In the genomic region with DNA sequence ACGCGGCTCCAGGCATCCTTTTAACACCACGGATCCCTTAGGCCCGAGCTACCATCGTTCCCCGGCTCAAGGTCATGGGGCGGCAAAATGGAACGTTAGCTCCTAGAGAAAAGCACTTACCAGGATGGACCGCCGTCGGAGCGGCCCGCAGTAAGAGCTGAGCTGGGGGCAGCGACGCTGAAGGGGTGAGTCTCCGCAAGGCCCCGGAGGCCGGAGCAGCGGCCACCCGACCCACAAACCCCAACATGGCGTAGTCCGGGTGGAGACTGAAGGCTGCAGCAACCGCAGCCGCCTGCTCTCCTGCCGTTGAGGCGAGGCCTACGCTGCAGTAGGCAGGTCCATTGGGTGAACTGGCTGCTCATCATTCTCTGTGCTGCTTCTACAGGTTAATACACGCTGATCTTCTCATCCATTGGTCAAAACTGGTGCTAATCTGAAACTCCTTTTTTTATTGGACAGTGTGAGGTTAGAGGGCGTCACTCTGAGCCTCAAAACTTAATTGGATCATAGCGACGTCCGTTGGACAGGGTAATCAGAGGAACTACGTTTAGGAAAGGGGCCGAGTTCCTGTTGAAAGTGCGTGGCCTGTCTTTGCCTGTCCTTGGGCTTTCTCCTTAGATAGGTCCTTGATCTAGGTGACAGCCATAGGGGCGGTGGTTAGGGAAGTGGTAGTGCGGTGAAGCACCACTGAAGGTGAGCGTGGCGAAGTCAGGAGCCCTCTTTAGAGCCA, we compare ENCODE assay signal across 8 cellular contexts. TPM values are rescaled to one million over a fixed set of nuclear protein-coding genes. Genes with fewer than 3 reads are reported as not detected.
DNase-seq lines count a peak whose midpoint lies in the region; ATAC-seq, FAIRE-seq and TF ChIP-seq lines count a peak whose summit lies in the region.

A gene (minus strand): TSS at position 268 of the 730 bp plus-strand sequence. CDS start 21 bp downstream, at position 247.

- H3K4me2 ChIP-seq in Loucy (ENCODE audit: low read depth, low read length, poor library complexity, severe bottlenecking): peak within 1 kb of the TSS; percentile 99

- no peak for TF ChIP-seq CTCF in Loucy (conservative IDR thresholded peaks at IDR 0.05; ENCODE audit: low read length)
- no peak for TF ChIP-seq CTCF in natural killer cell (IDR thresholded peaks at IDR 0.05)

- ATAC-seq in natural killer cell: peak; percentile 96 to 99 (median 96)

- peak within 1 kb of the TSS; percentile 92 to 97 for H3K27ac Mint-ChIP-seq in natural killer cell

- H3K79me2 ChIP-seq in Loucy (ENCODE audit: insufficient read depth, low read length): peaks cover 45% of the 10 kb centered on the region

- peaks cover 27 to 28% of the 10 kb centered on the region in 2 donors for H3K4me1 Mint-ChIP-seq in natural killer cell

- peak within 1 kb of the TSS; percentile 97 for H3K9ac ChIP-seq in Loucy (ENCODE audit: low read depth, low read length, poor library complexity, severe bottlenecking)

- intact Hi-C loops in natural killer cell (cut with micrococcal nuclease): loop anchor here (1.0 kb wide), 4 partner anchors 10 to 106 kb away; a partner anchor contains a TSS

- H2AFZ ChIP-seq in Loucy (ENCODE audit: low read length): peak within 1 kb of the TSS; percentile 54; the same call in 1 of the 2 replicates

- H3K36me3 ChIP-seq in Loucy (ENCODE audit: insufficient read depth, low read length): peaks cover 21% of the 10 kb centered on the region; the same call in 1 of the 2 replicates

- H3K27me3 ChIP-seq in Loucy (ENCODE audit: insufficient read depth, low read length, poor library complexity, severe bottlenecking): peaks cover 5% of the 10 kb centered on the region

- peak within 1 kb of the TSS; percentile 96 for H3K4me3 Mint-ChIP-seq in natural killer cell

- peak; percentile 98 for TF ChIP-seq POLR2A in H54 (IDR thresholded peaks at IDR 0.05; ENCODE audit: low read depth, low read length)
- peak; percentile 98 for TF ChIP-seq POLR2A in Raji (IDR thresholded peaks at IDR 0.05; ENCODE audit: insufficient read depth, low read depth, low read length)

- H3F3A ChIP-seq in Loucy (ENCODE audit: low read depth): no peaks in the 10 kb centered on the region

- H3K27me3 Mint-ChIP-seq in natural killer cell (ENCODE audit: low read depth in 2 of 2): no peaks in the 10 kb centered on the region

- H4K20me1 ChIP-seq in Loucy (ENCODE audit: insufficient read depth, low read length, poor library complexity, severe bottlenecking): peaks cover 48% of the 10 kb centered on the region

- peak; percentile 95 for FAIRE-seq in H54 (lab: Jason Lieb, UNC)

- no peaks in the 10 kb centered on the region for H3K9me2 ChIP-seq in Loucy (replicated peaks; ENCODE audit: low read depth, low read length)

- DNase-seq in EL (peak; percentile 100), H54 (ENCODE audit: insufficient read length, low spot score) (peak; percentile 95), fibroblast of peridontal ligament (ENCODE audit: extremely low read depth) (peak; percentile 100), natural killer cell (peak; percentile 84)
- peak; percentile 83 for DNase-seq in activated T-helper 9 cell treated with anti-CD3 and anti-CD28 coated beads, Interleukin-2, amount 50 U/mL, for 16 hours (ENCODE audit: low read depth)
- DNase-seq in stimulated activated naive CD4-positive, alpha-beta T cell treated with Interleukin-2 at 50 U/mL for 16 hours (lab: John Stamatoyannopoulos, UW): peak; percentile 93

- H3K9me3 Mint-ChIP-seq in natural killer cell: no peaks in the 10 kb centered on the region

- peaks cover 13% of the 10 kb centered on the region for H3K36me3 Mint-ChIP-seq in natural killer cell

- peaks cover 32% of the 10 kb centered on the region for H3K4me1 ChIP-seq in Loucy (ENCODE audit: insufficient read depth, low read length, poor library complexity, severe bottlenecking)

- H3K4me3 ChIP-seq in Loucy (ENCODE audit: low read length, poor library complexity, severe bottlenecking): peak within 1 kb of the TSS; percentile 93

- no peaks in the 10 kb centered on the region for H3K9me3 ChIP-seq in Loucy (ENCODE audit: insufficient read depth, low read depth, low read length)

RNA-seq across cellular contexts. Expression of the gene that starts here (rescaled TPM):
- 100 to 1,000 TPM; 335 to 378 (median 342) TPM for total RNA-seq in natural killer cell

Comparison
In these comparisons a context has a peak if more than half of its experiments do, and no peak if none do; other contexts are left out.
1. Peak in every context shown above with its lines: DNase-seq, ATAC-seq and H3K4me3 ChIP-seq.